In genomic region chr10:44974082-44974627, GRCh38 we compare ENCODE assay signal across 8 cellular contexts. TPM values are rescaled to one million over a fixed set of nuclear protein-coding genes. Genes with fewer than 3 reads are reported as not detected.
A peak's percentile ranks its signal among the peaks of the same experiment; 100 is the strongest.
DNase-seq lines count a peak whose midpoint lies in the region; FAIRE-seq and TF ChIP-seq lines count a peak whose summit lies in the region.

No MANE protein-coding gene starts in this region.

- H3K27me3 Mint-ChIP-seq in osteocyte (ENCODE audit: unreplicated experiment): no peaks in the 10 kb centered on the region

- peak overlapping the region; percentile 3 for H4K91ac ChIP-seq in H1 (replicated peaks; ENCODE audit: insufficient read length, low read length)

- no peak overlapping the region for H3K9ac ChIP-seq in H1 (replicated peaks in 1 of 4; ENCODE audit: extremely low read depth in 1 of 4, low read depth in 3 of 4, low read length in 3 of 4)

- peaks cover 7% of the 10 kb centered on the region for H3K36me3 Mint-ChIP-seq in osteocyte (ENCODE audit: unreplicated experiment)

- no peaks in the 10 kb centered on the region for H3F3A ChIP-seq in DOHH2 (ENCODE audit: control insufficient read depth, insufficient read depth)

- H2AK5ac ChIP-seq in H1 (ENCODE audit: low read depth, low read length): peak overlapping the region; percentile 46; the same call in 1 of the 2 replicates

- TF ChIP-seq RAD21 in H1 (IDR thresholded peaks at IDR 0.05 in 1 of 2, conservative IDR thresholded peaks at IDR 0.05 in 1 of 2; ENCODE audit: low read depth in 2 of 2, low read length in 2 of 2): no peak

- H2BK5ac ChIP-seq in H1 (ENCODE audit: low read depth, low read length): peak overlapping the region; percentile 75; the same call in 1 of the 2 replicates

- H3K36me3 ChIP-seq in DOHH2 (ENCODE audit: control insufficient read depth, low read length) (no peaks in the 10 kb centered on the region), KOPT-K1 (ENCODE audit: insufficient read depth, low read length) (no peaks in the 10 kb centered on the region), H1 (ENCODE audit: control insufficient read depth in 2 of 4, insufficient read depth in 4 of 4, low read length in 3 of 4) (peaks cover 0 to 6% (median 0%) of the 10 kb centered on the region in 4 experiments; a peak in 3 of 8 replicates)

- H3K4me1 ChIP-seq in DOHH2 (ENCODE audit: control insufficient read depth, low read length): peaks cover 35% of the 10 kb centered on the region
- H3K4me1 ChIP-seq in H1 (replicated peaks in 1 of 4; ENCODE audit: control insufficient read depth in 3 of 4, insufficient read depth in 4 of 4, low read length in 3 of 4): peaks cover 18 to 45% (median 30%) of the 10 kb centered on the region in 4 experiments

- peaks cover 11% of the 10 kb centered on the region; the same call in 1 of the 2 replicates for H3K23me2 ChIP-seq in H1 (ENCODE audit: low read depth, low read length)

- no peak overlapping the region for H4K5ac ChIP-seq in H1 (ENCODE audit: insufficient read length, low read depth, low read length)

- POLR2A ChIA-PET in H1 (lab: Charles Lee; ENCODE audit: partially characterized antibody): interaction anchor here (0.7 to 1.9 kb wide), 3 partner anchors 9 to 19 kb away, joined by 3 to 7 read pairs (median 3); no protein-coding TSS in a partner anchor

- TF ChIP-seq CTCF in DOHH2 (IDR thresholded peaks at IDR 0.05; ENCODE audit: low read depth, low read length, poor library complexity, severe bottlenecking) (no peak), H1 (IDR thresholded peaks at IDR 0.05; ENCODE audit: control extremely low read depth in 1 of 3, insufficient read depth in 1 of 3, low read depth in 1 of 3, low read length in 3 of 3) (no peak), osteocyte (IDR thresholded peaks at IDR 0.05) (no peak)

- no peak overlapping the region for H3K4me3 Mint-ChIP-seq in osteocyte (ENCODE audit: unreplicated experiment)

- no peak overlapping the region for H3K23ac ChIP-seq in H1 (ENCODE audit: insufficient read length)

- peak overlapping the region; percentile 87; the same call in 1 of the 2 replicates for H2BK20ac ChIP-seq in H1 (ENCODE audit: low read length)

- no peak overlapping the region for H2BK120ac ChIP-seq in H1 (replicated peaks; ENCODE audit: low read depth, low read length)

- no peak overlapping the region for H3K14ac ChIP-seq in H1 (ENCODE audit: insufficient read length)

- CTCF ChIA-PET in H1 (lab: Charles Lee; ENCODE audit: partially characterized antibody): interaction anchor here (0.7 to 2.6 kb wide), 8 partner anchors 11 to 49 kb away, joined by 3 to 26 read pairs (median 4); partner anchors contain the start of gene ZNF22

- H4K8ac ChIP-seq in H1 (ENCODE audit: extremely low read depth, insufficient read depth, low read length): no peak overlapping the region

- FAIRE-seq in H1 (lab: Jason Lieb, UNC): no peak

- H2BK15ac ChIP-seq in H1 (ENCODE audit: low read length): peak overlapping the region; percentile 76; the same call in 1 of the 2 replicates

- no peaks in the 10 kb centered on the region for H3K9me3 ChIP-seq in DOHH2 (ENCODE audit: control insufficient read depth, insufficient read depth, low read length)
- H3K9me3 ChIP-seq in KOPT-K1 (ENCODE audit: insufficient read depth, low read length, poor library complexity, severe bottlenecking): no peaks in the 10 kb centered on the region
- H3K9me3 ChIP-seq in H1 (ENCODE audit: insufficient read depth in 2 of 2, low read depth in 1 of 2, low read length in 1 of 2): no peaks in the 10 kb centered on the region

- H3K56ac ChIP-seq in H1 (replicated peaks; ENCODE audit: insufficient read length, low read depth, low read length): no peak overlapping the region

- peaks cover 48% of the 10 kb centered on the region for H3K4me1 Mint-ChIP-seq in osteocyte (ENCODE audit: unreplicated experiment)

- 42% methylated on average over 7 of the region's 7 CpGs; no CpG with 5 or more reads in 1 of the 2 experiments for WGBS in H1 (ENCODE audit: extremely low coverage in 1 of 2, insufficient coverage in 1 of 2, insufficient read length in 1 of 2, insufficient replicate concordance in 2 of 2, low coverage in 1 of 2, low lambda C conversion rate in 2 of 2, missing lambda C conversion rate in 1 of 2), 2 experiments

- peaks cover 8% of the 10 kb centered on the region for H3K27me3 ChIP-seq in DOHH2 (ENCODE audit: control insufficient read depth, low read length)
- no peaks in the 10 kb centered on the region; a peak in 1 of 7 replicates for H3K27me3 ChIP-seq in H1 (replicated peaks in 1 of 4; ENCODE audit: control insufficient read depth in 3 of 4, extremely low read depth in 1 of 4, insufficient read depth in 3 of 4, low read length in 3 of 4)

- no peaks in the 10 kb centered on the region for H3K9me2 ChIP-seq in DOHH2 (replicated peaks; ENCODE audit: control insufficient read depth, low read length)

- no peak overlapping the region for H2AFZ ChIP-seq in H1 (ENCODE audit: low read length)

- H3K4ac ChIP-seq in H1 (replicated peaks; ENCODE audit: insufficient read length, low read depth, low read length): no peak overlapping the region

- peak overlapping the region; percentile 57 for H3K27ac Mint-ChIP-seq in osteocyte (ENCODE audit: unreplicated experiment)

- DNase-seq in H1 (ENCODE audit: low read depth in 1 of 2, low spot score in 2 of 2) (no peak), osteocyte (ENCODE audit: extremely low spot score, unreplicated experiment) (no peak), DMS153 treated with DMSO at 0.1 percent for 48 hours (lab: John Stamatoyannopoulos, UW; ENCODE audit: unreplicated experiment) (no peak), NCI-H1417 treated with DMSO at 0.1 percent for 48 hours (lab: John Stamatoyannopoulos, UW) (no peak), NCI-H446 (lab: John Stamatoyannopoulos, UW) (no peak)
- no peak for DNase-seq in stimulated activated CD4-positive, alpha-beta T cell treated with anti-CD3 and anti-CD28 coated beads, Interleukin-4, amount 100 ng/mL, for 24 hours

- H3K27ac ChIP-seq in DOHH2 (ENCODE audit: low read depth, low read length): no peak overlapping the region
- peak overlapping the region; percentile 81 for H3K27ac ChIP-seq in KOPT-K1 (ENCODE audit: low read depth, low read length, poor library complexity, severe bottlenecking)
- H3K27ac ChIP-seq in H1 (ENCODE audit: low read depth, low read length): no peak overlapping the region

- H4K20me1 ChIP-seq in DOHH2 (ENCODE audit: control insufficient read depth, insufficient read depth, low read depth, low read length) (no peaks in the 10 kb centered on the region), H1 (replicated peaks in 1 of 2; ENCODE audit: control insufficient read depth in 1 of 2, insufficient read depth in 2 of 2, low read length in 2 of 2) (no peaks in the 10 kb centered on the region)

- H3K9me3 Mint-ChIP-seq in osteocyte (ENCODE audit: unreplicated experiment): no peaks in the 10 kb centered on the region

- TF ChIP-seq POLR2A in H1 (IDR thresholded peaks at IDR 0.05; ENCODE audit: control extremely low read depth in 1 of 2, low read depth in 2 of 2, low read length in 2 of 2): no peak

- no peak overlapping the region; the same call in 1 of the 2 replicates for H3K18ac ChIP-seq in H1 (ENCODE audit: extremely low read depth, low read length)

- H3K4me2 ChIP-seq in DOHH2 (ENCODE audit: low read length) (peak overlapping the region; percentile 88), H1 (ENCODE audit: insufficient read depth in 1 of 2, low read depth in 2 of 2, low read length in 2 of 2) (peak overlapping the region; percentile 65 to 85)

- no peaks in the 10 kb centered on the region for H3K79me1 ChIP-seq in H1 (ENCODE audit: low read depth, low read length)

- H2BK12ac ChIP-seq in H1 (ENCODE audit: low read depth, low read length): peak overlapping the region; percentile 87; the same call in 1 of the 2 replicates

- H3K79me2 ChIP-seq in DOHH2 (ENCODE audit: control insufficient read depth, low read length): no peaks in the 10 kb centered on the region
- H3K79me2 ChIP-seq in H1 (ENCODE audit: control insufficient read depth in 1 of 2, insufficient read depth in 2 of 2, low read length in 2 of 2): no peaks in the 10 kb centered on the region

- H3K4me3 ChIP-seq in DOHH2 (ENCODE audit: low read length): peak overlapping the region; percentile 76
- peak overlapping the region; percentile 11 to 64 (median 46); a peak in 5 of 8 replicates for H3K4me3 ChIP-seq in H1 (ENCODE audit: extremely low read depth in 1 of 4, insufficient read depth in 2 of 4, low read depth in 3 of 4, low read length in 4 of 4)

- TF ChIP-seq EP300 in H1 (IDR thresholded peaks at IDR 0.05; ENCODE audit: borderline replicate concordance in 1 of 2, low read depth in 2 of 2, low read length in 2 of 2): no peak

RNA-seq across cellular contexts. Expression of gene DEPP1, which starts 4.5 kb away (rescaled TPM):
- total RNA-seq in H1 (2021; fragmentation: NEBNext Ultra II Directional; extraction: Animal tissue kit (Norgen Biotek cat#: 25700)): 0.67 and 0.80 TPM in 2 replicates
- 4.5 and 5.3 TPM in 2 replicates for polyA plus RNA-seq in H1 (2011; rRNA removed)
- polyA plus RNA-seq in H1 (2011; cell fraction: cytosol; rRNA removed): 3.6 TPM
- 6.4 TPM for polyA plus RNA-seq in H1 (2011; cell fraction: nucleus; rRNA removed)
- polyA plus RNA-seq in H1 (2012, experiment 1 of 2): 1.5 to 2.8 TPM (median 2.0 TPM) in 4 replicates
- polyA plus RNA-seq in H1 (2012, experiment 2 of 2): 1.9 TPM
- 0.14 TPM for polyA plus RNA-seq in H1 (2013, experiment 1 of 2)
- polyA plus RNA-seq in H1 (2013, experiment 2 of 2): 0.07 TPM
- 6.2 and 6.3 TPM in 2 replicates for polyA minus RNA-seq in H1 (2011; rRNA and poly(A)+ RNA removed)
- polyA minus RNA-seq in H1 (2011; cell fraction: cytosol; rRNA and poly(A)+ RNA removed): 2.8 TPM
- polyA minus RNA-seq in H1 (2011; cell fraction: nucleus; rRNA and poly(A)+ RNA removed): 6.5 TPM
- total RNA-seq in osteocyte: 10.3 and 10.4 TPM in 2 replicates

RNA-seq across cellular contexts. Expression of gene RASSF4, which starts 14.6 kb away (rescaled TPM):
- total RNA-seq in H1 (2021; fragmentation: NEBNext Ultra II Directional; extraction: Animal tissue kit (Norgen Biotek cat#: 25700)): 12.3 and 14.5 TPM in 2 replicates
- 14.3 and 16.1 TPM in 2 replicates for polyA plus RNA-seq in H1 (2011; rRNA removed)
- 17.1 TPM for polyA plus RNA-seq in H1 (2011; cell fraction: cytosol; rRNA removed)
- polyA plus RNA-seq in H1 (2011; cell fraction: nucleus; rRNA removed): 36.6 TPM
- polyA plus RNA-seq in H1 (2012, experiment 1 of 2): 7.0 to 11.7 TPM (median 8.8 TPM) in 4 replicates
- 5.5 TPM for polyA plus RNA-seq in H1 (2012, experiment 2 of 2)
- polyA plus RNA-seq in H1 (2013, experiment 1 of 2): 7.2 TPM
- 6.4 TPM for polyA plus RNA-seq in H1 (2013, experiment 2 of 2)
- 12.2 and 16.5 TPM in 2 replicates for polyA minus RNA-seq in H1 (2011; rRNA and poly(A)+ RNA removed)
- 6.1 TPM for polyA minus RNA-seq in H1 (2011; cell fraction: cytosol; rRNA and poly(A)+ RNA removed)
- 29.0 TPM for polyA minus RNA-seq in H1 (2011; cell fraction: nucleus; rRNA and poly(A)+ RNA removed)
- total RNA-seq in osteocyte: 11.7 and 11.8 TPM in 2 replicates

RNA-seq across cellular contexts. Expression of gene ZNF22, which starts 26.6 kb away (rescaled TPM):
- total RNA-seq in H1 (2021; fragmentation: NEBNext Ultra II Directional; extraction: Animal tissue kit (Norgen Biotek cat#: 25700)): 42.5 and 45.2 TPM in 2 replicates
- 9.6 and 18.2 TPM in 2 replicates for polyA plus RNA-seq in H1 (2011; rRNA removed)
- 20.3 TPM for polyA plus RNA-seq in H1 (2011; cell fraction: cytosol; rRNA removed)
- 7.0 TPM for polyA plus RNA-seq in H1 (2011; cell fraction: nucleus; rRNA removed)
- 18.8 to 33.6 TPM (median 19.8 TPM) in 4 replicates for polyA plus RNA-seq in H1 (2012, experiment 1 of 2)
- polyA plus RNA-seq in H1 (2012, experiment 2 of 2): 2.6 TPM
- 40.3 TPM for polyA plus RNA-seq in H1 (2013, experiment 1 of 2)
- 40.4 TPM for polyA plus RNA-seq in H1 (2013, experiment 2 of 2)
- 10.3 and 11.8 TPM in 2 replicates for polyA minus RNA-seq in H1 (2011; rRNA and poly(A)+ RNA removed)
- 7.1 TPM for polyA minus RNA-seq in H1 (2011; cell fraction: cytosol; rRNA and poly(A)+ RNA removed)
- 10.3 TPM for polyA minus RNA-seq in H1 (2011; cell fraction: nucleus; rRNA and poly(A)+ RNA removed)
- total RNA-seq in osteocyte: 22.9 and 23.4 TPM in 2 replicates
